In genomic region chr11:70645537-70645936, GRCh38 we compare ENCODE assay signal across 1 cellular context.
TF ChIP-seq lines count a peak whose summit lies in the region.

No MANE protein-coding gene starts in this region.

TF ChIP-seq in GM23338, 12 proteins besides CTCF, POLR2A, EP300 and RAD21 (continued from another document):
- TF ChIP-seq ZNF462 (CRISPR knock-in tag; IDR thresholded peaks at IDR 0.05), result no peak
- no peak for TF ChIP-seq NANOG (IDR thresholded peaks at IDR 0.05; ENCODE audit: borderline replicate concordance)
